9 cellular contexts compared by ENCODE assay signal in the genomic region with DNA sequence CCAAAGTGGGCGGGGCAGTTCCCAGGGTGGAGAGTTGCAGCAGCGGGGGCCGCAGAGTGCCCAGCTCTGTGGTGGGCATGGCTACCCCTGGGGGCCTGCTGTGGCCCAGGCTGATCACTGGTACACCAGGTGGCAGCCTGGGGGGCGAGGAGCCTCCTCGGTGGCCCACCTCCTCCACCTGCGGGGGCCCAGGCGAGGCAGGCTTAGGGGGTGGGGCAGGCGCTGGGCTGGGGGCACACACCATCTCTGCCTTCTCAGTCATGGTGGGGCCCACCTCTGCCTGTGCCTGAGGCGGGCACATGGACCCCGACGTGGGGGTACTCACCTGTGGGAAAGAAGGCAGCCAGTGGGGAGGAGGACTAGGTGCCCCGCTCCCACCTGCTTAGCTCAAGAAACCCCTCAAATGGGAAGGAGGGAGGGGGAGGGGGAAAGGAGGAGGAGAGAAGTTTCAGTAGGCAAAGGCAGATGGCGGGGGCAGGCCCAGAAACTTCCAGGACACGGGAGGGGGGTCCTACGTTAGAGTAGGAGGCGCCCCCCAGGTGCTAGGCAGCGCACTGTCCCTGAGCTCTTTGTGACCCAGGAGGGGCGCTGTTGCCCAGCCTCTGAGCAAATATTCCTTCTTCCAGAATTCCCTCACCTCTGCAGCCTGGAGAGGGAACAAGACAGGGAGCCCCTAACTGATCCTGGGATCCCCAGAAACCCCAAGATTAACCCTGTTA. TPM values are rescaled to one million over a fixed set of nuclear protein-coding genes. Genes with fewer than 3 reads are reported as not detected.
DNase-seq lines count a peak whose midpoint lies in the region; ATAC-seq and TF ChIP-seq lines count a peak whose summit lies in the region.
"Had no signal": no experiment of that assay in that cellular context is flagged by ENCODE, and none has a peak within 500 bp of the region (broad histone marks: within the 10 kb centered on the region; RNA-seq: fewer than 3 reads in every experiment).

No MANE protein-coding gene starts in this region.

- H3K36me3 Mint-ChIP-seq in stimulated activated naive CD8-positive, alpha-beta T cell treated with anti-CD3 and anti-CD28 coated beads, Interleukin-15, Interleukin-2, amounts not matched to agents 100 ng/mL and 50 ng/mL, for 24 hours (ENCODE audit: low read depth): peaks cover 8% of the 10 kb centered on the region
- peaks cover 7% of the 10 kb centered on the region for H3K36me3 Mint-ChIP-seq in activated T-helper 2 cell treated with anti-CD3 and anti-CD28 coated beads, Interferon-gamma antibody, Interleukin-2, Interleukin-4, amounts not matched to agents 10 μg/mL and 5 μg/mL and 100 μg/mL, durations not matched to agents 14 hours and 24 hours and 36 hours (ENCODE audit: low read depth)

- peaks cover 73% of the 10 kb centered on the region for H3K4me1 Mint-ChIP-seq in stimulated activated naive CD8-positive, alpha-beta T cell treated with anti-CD3 and anti-CD28 coated beads, Interleukin-15, Interleukin-2, amounts not matched to agents 100 ng/mL and 50 ng/mL, for 24 hours (ENCODE audit: low read depth)
- peaks cover 36% of the 10 kb centered on the region for H3K4me1 Mint-ChIP-seq in activated T-helper 2 cell treated with anti-CD3 and anti-CD28 coated beads, Interferon-gamma antibody, Interleukin-2, Interleukin-4, amounts not matched to agents 10 μg/mL and 5 μg/mL and 100 μg/mL, durations not matched to agents 14 hours and 24 hours and 36 hours (ENCODE audit: low read depth)

- peaks cover 16% of the 10 kb centered on the region for H3K27me3 Mint-ChIP-seq in stimulated activated naive CD8-positive, alpha-beta T cell treated with anti-CD3 and anti-CD28 coated beads, Interleukin-15, Interleukin-2, amounts not matched to agents 100 ng/mL and 50 ng/mL, for 24 hours
- H3K27me3 Mint-ChIP-seq in activated T-helper 2 cell treated with anti-CD3 and anti-CD28 coated beads, Interferon-gamma antibody, Interleukin-2, Interleukin-4, amounts not matched to agents 10 μg/mL and 5 μg/mL and 100 μg/mL, durations not matched to agents 14 hours and 24 hours and 36 hours (ENCODE audit: low read depth): peaks cover 17% of the 10 kb centered on the region

- TF ChIP-seq CTCF in liver (IDR thresholded peaks at IDR 0.05; ENCODE audit: low read depth, low read length, missing input control): no peak

- intact Hi-C loops in activated T-helper 2 cell treated with anti-CD3 and anti-CD28 coated beads, Interferon-gamma antibody, Interleukin-2, Interleukin-4, amounts not matched to agents 10 μg/mL and 5 μg/mL and 100 μg/mL, durations not matched to agents 14 hours and 24 hours and 36 hours (cut with micrococcal nuclease): loop anchor here (2.0 to 5.0 kb wide), 3 partner anchors 32 to 161 kb away; no protein-coding TSS in a partner anchor

- H3K4me3 ChIP-seq in liver (ENCODE audit: low read depth in 1 of 3, low read length in 3 of 3): peak overlapping the region in 1 of 3 donors; percentile 20

- H3K4me3 Mint-ChIP-seq in stimulated activated naive CD8-positive, alpha-beta T cell treated with anti-CD3 and anti-CD28 coated beads, Interleukin-15, Interleukin-2, amounts not matched to agents 100 ng/mL and 50 ng/mL, for 24 hours: peak overlapping the region; percentile 75
- H3K4me3 Mint-ChIP-seq in activated T-helper 2 cell treated with anti-CD3 and anti-CD28 coated beads, Interferon-gamma antibody, Interleukin-2, Interleukin-4, amounts not matched to agents 10 μg/mL and 5 μg/mL and 100 μg/mL, durations not matched to agents 14 hours and 24 hours and 36 hours (ENCODE audit: low read depth): peak overlapping the region; percentile 56

- peak; percentile 25 to 37 for TF ChIP-seq RAD21 in liver (IDR thresholded peaks at IDR 0.05)

- ATAC-seq in stimulated activated naive CD8-positive, alpha-beta T cell treated with anti-CD3 and anti-CD28 coated beads, Interleukin-15, Interleukin-2, amounts not matched to agents 100 U/mL and 50 U/mL, for 24 hours: no peak
- ATAC-seq in GM21367 (IDR thresholded peaks at IDR 0.05; ENCODE audit: unreplicated experiment) (no peak), HG02642 (IDR thresholded peaks at IDR 0.05; ENCODE audit: poor library complexity, unreplicated experiment) (no peak), GM18519 (IDR thresholded peaks at IDR 0.05; ENCODE audit: low FRiP score, unreplicated experiment) (no peak)
- ATAC-seq: left colon had no signal

- no peaks in the 10 kb centered on the region for H3K27me3 ChIP-seq in liver (ENCODE audit: control insufficient read depth in 4 of 4, insufficient read depth in 4 of 4, low read length in 3 of 4)

- 60% methylated on average over 18 of the region's 18 CpGs for WGBS in liver

- no peaks in the 10 kb centered on the region for H3K9me3 ChIP-seq in liver (ENCODE audit: control insufficient read depth in 4 of 4, low read length in 3 of 4)

- no peaks in the 10 kb centered on the region for H3K9me3 Mint-ChIP-seq in stimulated activated naive CD8-positive, alpha-beta T cell treated with anti-CD3 and anti-CD28 coated beads, Interleukin-15, Interleukin-2, amounts not matched to agents 100 ng/mL and 50 ng/mL, for 24 hours
- H3K9me3 Mint-ChIP-seq in activated T-helper 2 cell treated with anti-CD3 and anti-CD28 coated beads, Interferon-gamma antibody, Interleukin-2, Interleukin-4, amounts not matched to agents 10 μg/mL and 5 μg/mL and 100 μg/mL, durations not matched to agents 14 hours and 24 hours and 36 hours: no peaks in the 10 kb centered on the region

- no peak for DNase-seq in stimulated activated naive CD8-positive, alpha-beta T cell treated with anti-CD3 and anti-CD28 coated beads, Interleukin-15, Interleukin-2, amounts not matched to agents 100 U/mL and 50 U/mL, for 24 hours
- DNase-seq in activated T-helper 2 cell treated with anti-CD3 and anti-CD28 coated beads, Interferon-gamma antibody, Interleukin-2, Interleukin-4, amounts not matched to agents 10 μg/mL and 5 μg/mL and 100 μg/mL, durations not matched to agents 14 hours and 24 hours and 36 hours (ENCODE audit: low spot score): no peak
- no peak for DNase-seq in activated CD4-positive, alpha-beta T cell treated with anti-CD3 and anti-CD28 coated beads, Interleukin-2, amount 50 U/mL, for 1 hour

- H3K27ac Mint-ChIP-seq in stimulated activated naive CD8-positive, alpha-beta T cell treated with anti-CD3 and anti-CD28 coated beads, Interleukin-15, Interleukin-2, amounts not matched to agents 100 ng/mL and 50 ng/mL, for 24 hours: no peak overlapping the region
- H3K27ac Mint-ChIP-seq in activated T-helper 2 cell treated with anti-CD3 and anti-CD28 coated beads, Interferon-gamma antibody, Interleukin-2, Interleukin-4, amounts not matched to agents 10 μg/mL and 5 μg/mL and 100 μg/mL, durations not matched to agents 14 hours and 24 hours and 36 hours: no peak overlapping the region

- no peak overlapping the region for H3K9ac ChIP-seq in liver (ENCODE audit: low read depth in 1 of 2, low read length in 2 of 2)

- peak overlapping the region; percentile 20 to 56 for H3K27ac ChIP-seq in liver (ENCODE audit: low read depth in 1 of 2, low read length in 2 of 2)

- H3K36me3 ChIP-seq in liver (ENCODE audit: control insufficient read depth in 4 of 4, insufficient read depth in 3 of 4, low read depth in 1 of 4, low read length in 3 of 4): peaks cover 0 to 1% (median 0%) of the 10 kb centered on the region in 4 donors

- H3K4me1 ChIP-seq in liver (ENCODE audit: control insufficient read depth in 4 of 4, insufficient read depth in 4 of 4, low read length in 3 of 4): peaks cover 10 to 29% (median 22%) of the 10 kb centered on the region in 4 donors

TF ChIP-seq in liver, 16 proteins besides CTCF, POLR2A, EP300 and RAD21 (continues in another document):
- TF ChIP-seq TAF1 (conservative IDR thresholded peaks at IDR 0.05): no peak
- TF ChIP-seq JUND (IDR thresholded peaks at IDR 0.05): no peak
- no peak for TF ChIP-seq NR2F2 (IDR thresholded peaks at IDR 0.05)
- no peak for TF ChIP-seq RXRA (IDR thresholded peaks at IDR 0.05)
- no peak for TF ChIP-seq FOXA1 (IDR thresholded peaks at IDR 0.05)
- TF ChIP-seq FOXA2 (IDR thresholded peaks at IDR 0.05): no peak
- TF ChIP-seq GABPA (IDR thresholded peaks at IDR 0.05 in 1 of 2, conservative IDR thresholded peaks at IDR 0.05 in 1 of 2): no peak

RNA-seq across cellular contexts. Expression of gene LYL1, which starts 1.6 kb away (rescaled TPM):
- 5.5 and 5.6 TPM in 2 replicates for total RNA-seq in activated T-helper 2 cell treated with anti-CD3 and anti-CD28 coated beads, Interferon-gamma antibody, Interleukin-2, Interleukin-4, amounts not matched to agents 10 μg/mL and 5 μg/mL and 100 μg/mL, durations not matched to agents 14 hours and 24 hours and 36 hours
- 10 to 100 TPM in 1 of 2 donors, 1 to 10 TPM in 1; 2.0 to 69.7 TPM for total RNA-seq in liver
- 1 to 10 TPM in 1 of 2 donors, under 1 TPM in 1; 0.35 to 2.6 TPM for polyA plus RNA-seq in liver

RNA-seq across cellular contexts. Expression of gene TRMT1, which starts 15.5 kb away (rescaled TPM):
- 112 and 116 TPM in 2 replicates for total RNA-seq in activated T-helper 2 cell treated with anti-CD3 and anti-CD28 coated beads, Interferon-gamma antibody, Interleukin-2, Interleukin-4, amounts not matched to agents 10 μg/mL and 5 μg/mL and 100 μg/mL, durations not matched to agents 14 hours and 24 hours and 36 hours
- total RNA-seq in liver: 10 to 100 TPM in 1 of 2 donors, 1 to 10 TPM in 1; 8.3 to 15.6 TPM
- 10 to 100 TPM in 1 of 2 donors, 1 to 10 TPM in 1; 9.8 to 13.7 TPM for polyA plus RNA-seq in liver

RNA-seq across cellular contexts. Expression of gene NACC1, which starts 17.0 kb away (rescaled TPM):
- 117 and 132 TPM in 2 replicates for total RNA-seq in activated T-helper 2 cell treated with anti-CD3 and anti-CD28 coated beads, Interferon-gamma antibody, Interleukin-2, Interleukin-4, amounts not matched to agents 10 μg/mL and 5 μg/mL and 100 μg/mL, durations not matched to agents 14 hours and 24 hours and 36 hours
- 10 to 100 TPM; 16.7 to 18.7 TPM for total RNA-seq in liver
- polyA plus RNA-seq in liver: 10 to 100 TPM in 1 of 2 donors, under 1 TPM in 1; 0.86 to 24.7 TPM

RNA-seq across cellular contexts. Expression of gene STX10, which starts 49.1 kb away (rescaled TPM):
- 68.9 and 69.1 TPM in 2 replicates for total RNA-seq in activated T-helper 2 cell treated with anti-CD3 and anti-CD28 coated beads, Interferon-gamma antibody, Interleukin-2, Interleukin-4, amounts not matched to agents 10 μg/mL and 5 μg/mL and 100 μg/mL, durations not matched to agents 14 hours and 24 hours and 36 hours
- total RNA-seq in liver: 10 to 100 TPM; 15.7 to 23.3 TPM
- 10 to 100 TPM; 19.2 to 32.7 TPM for polyA plus RNA-seq in liver

RNA-seq across cellular contexts. Expression of gene IER2, which starts 49.2 kb away (rescaled TPM):
- 140 and 143 TPM in 2 replicates for total RNA-seq in activated T-helper 2 cell treated with anti-CD3 and anti-CD28 coated beads, Interferon-gamma antibody, Interleukin-2, Interleukin-4, amounts not matched to agents 10 μg/mL and 5 μg/mL and 100 μg/mL, durations not matched to agents 14 hours and 24 hours and 36 hours
- total RNA-seq in liver: 10 to 100 TPM; 11.4 to 20.3 TPM
- 10 to 100 TPM; 23.6 to 38.9 TPM for polyA plus RNA-seq in liver
